In the genomic region with DNA sequence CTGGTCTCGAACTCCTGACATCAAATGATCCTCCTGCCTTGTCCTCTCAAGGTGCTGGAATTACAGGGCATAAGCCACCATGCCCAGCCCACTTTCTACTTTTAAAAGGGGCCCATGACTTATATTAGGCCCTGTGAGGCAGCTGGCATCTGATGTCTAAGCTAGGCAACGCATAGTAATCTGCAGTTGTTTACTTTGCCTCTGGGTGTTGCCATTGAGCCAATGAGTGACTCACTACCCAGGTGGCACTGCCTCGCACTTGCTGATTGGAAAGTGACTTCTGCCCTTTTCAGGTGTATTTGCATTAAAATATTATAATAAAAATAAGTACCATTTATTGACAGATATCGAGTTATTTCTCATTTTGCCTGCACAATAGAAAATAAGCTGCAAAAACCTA, we compare ENCODE assay signal across 9 cellular contexts.
DNase-seq lines count a peak whose midpoint lies in the region; ATAC-seq lines count a peak whose summit lies in the region.
"Had no signal": no experiment of that assay in that cellular context is flagged by ENCODE, and none has a peak within 500 bp of the region (broad histone marks: within the 10 kb centered on the region; RNA-seq: fewer than 3 reads in every experiment).

No MANE protein-coding gene starts in this region.

- no peaks in the 10 kb centered on the region for H3K36me3 Mint-ChIP-seq in activated naive CD4-positive, alpha-beta T cell treated with anti-CD3 and anti-CD28 coated beads, Interleukin-2, amount 10 ng/mL, durations not matched to agents 7 days and 5 days
- no peaks in the 10 kb centered on the region for H3K36me3 Mint-ChIP-seq in T-helper 17 cell (ENCODE audit: low read depth)

- DNase-seq in activated naive CD4-positive, alpha-beta T cell treated with anti-CD3 and anti-CD28 coated beads, Interleukin-2, amount 10 ng/mL, durations not matched to agents 7 days and 5 days, result peak; percentile 41
- DNase-seq in activated naive CD4-positive, alpha-beta T cell (lab: John Stamatoyannopoulos, UW), result no peak
- no peak for DNase-seq in T-helper 17 cell
- no peak for DNase-seq in left lobe of liver (ENCODE audit: low spot score)
- no peak for DNase-seq in DMS79 (lab: John Stamatoyannopoulos, UW)
- DNase-seq in GM19240 (ENCODE audit: insufficient read length, low spot score), result no peak

- no peaks in the 10 kb centered on the region for H3K9me3 ChIP-seq in T-helper 17 cell (ENCODE audit: control insufficient read depth, low read length, poor library complexity, severe bottlenecking)

- H3K4me1 Mint-ChIP-seq in activated naive CD4-positive, alpha-beta T cell treated with anti-CD3 and anti-CD28 coated beads, Interleukin-2, amount 10 ng/mL, durations not matched to agents 7 days and 5 days, result peaks cover 20% of the 10 kb centered on the region
- H3K4me1 Mint-ChIP-seq in T-helper 17 cell, result peaks cover 8% of the 10 kb centered on the region

- H3K4me3 Mint-ChIP-seq in activated naive CD4-positive, alpha-beta T cell treated with anti-CD3 and anti-CD28 coated beads, Interleukin-2, amount 10 ng/mL, durations not matched to agents 7 days and 5 days, result no peak overlapping the region
- no peak overlapping the region for H3K4me3 Mint-ChIP-seq in T-helper 17 cell
- H3K4me3 Mint-ChIP-seq: activated naive CD8-positive, alpha-beta T cell had no signal

- CTCF ChIA-PET in activated naive CD4-positive, alpha-beta T cell treated with anti-CD3 and anti-CD28 coated beads, Interleukin-2, amount 10 ng/mL, durations not matched to agents 7 days and 5 days (lab: Charles Lee), result interaction anchor here (0.6 to 3.1 kb wide), 9 partner anchors 15 to 436 kb away, joined by 3 to 10 read pairs (median 4); no protein-coding TSS in a partner anchor

- H3K27ac Mint-ChIP-seq in activated naive CD4-positive, alpha-beta T cell treated with anti-CD3 and anti-CD28 coated beads, Interleukin-2, amount 10 ng/mL, durations not matched to agents 7 days and 5 days, result no peak overlapping the region
- no peak overlapping the region for H3K27ac Mint-ChIP-seq in T-helper 17 cell
- H3K27ac Mint-ChIP-seq: activated naive CD8-positive, alpha-beta T cell had no signal

- peaks cover 3% of the 10 kb centered on the region for H3K27me3 Mint-ChIP-seq in activated naive CD4-positive, alpha-beta T cell treated with anti-CD3 and anti-CD28 coated beads, Interleukin-2, amount 10 ng/mL, durations not matched to agents 7 days and 5 days
- peaks cover 8% of the 10 kb centered on the region for H3K27me3 Mint-ChIP-seq in T-helper 17 cell
- H3K27me3 Mint-ChIP-seq: activated naive CD8-positive, alpha-beta T cell had no signal

- ATAC-seq in HG03442 (IDR thresholded peaks at IDR 0.05; ENCODE audit: unreplicated experiment) (peak; percentile 83), T-helper 17 cell (peak; percentile 73), left lobe of liver (peak; percentile 70), HG03139 (IDR thresholded peaks at IDR 0.05; ENCODE audit: unreplicated experiment) (no peak)

- H3K9me3 Mint-ChIP-seq in activated naive CD4-positive, alpha-beta T cell treated with anti-CD3 and anti-CD28 coated beads, Interleukin-2, amount 10 ng/mL, durations not matched to agents 7 days and 5 days, result no peaks in the 10 kb centered on the region
